32 cellular contexts compared by ENCODE assay signal in genomic region chr13:94544922-94545321, GRCh38. TPM values are rescaled to one million over a fixed set of nuclear protein-coding genes. Genes with fewer than 3 reads are reported as not detected.
DNase-seq lines count a peak whose midpoint lies in the region; ATAC-seq and TF ChIP-seq lines count a peak whose summit lies in the region.
"Had no signal": no experiment of that assay in that cellular context is flagged by ENCODE, and none has a peak within 500 bp of the region (broad histone marks: within the 10 kb centered on the region; RNA-seq: fewer than 3 reads in every experiment).

No MANE protein-coding gene starts in this region.

- H3K4me1 Mint-ChIP-seq in endodermal cell (peaks cover 5% of the 10 kb centered on the region), neural crest cell (peaks cover 25% of the 10 kb centered on the region)
- peaks cover 14 to 36% (median 17%) of the 10 kb centered on the region in 4 donors for H3K4me1 Mint-ChIP-seq in CD4-positive, alpha-beta memory T cell

- H3K9me2 ChIP-seq in neural cell (ENCODE audit: insufficient read depth, low read length), result no peaks in the 10 kb centered on the region

- H3K4me3 ChIP-seq in endodermal cell (ENCODE audit: low read length) (peak overlapping the region; percentile 8), neural cell (ENCODE audit: low read length) (no peak overlapping the region), prostate gland (no peak overlapping the region)
- H3K4me3 ChIP-seq in CD4-positive, alpha-beta memory T cell (ENCODE audit: low read length in 2 of 2), result no peak overlapping the region
- H3K4me3 ChIP-seq: A549; BLaER1; BLaER1 treated with 17β-estradiol and CSF1 and Interleukin-3, amounts not matched to agents 10 nM and 100 nM had no signal

- DNase-seq in endodermal cell (no peak), neural crest cell (ENCODE audit: low read depth, low spot score) (no peak), prostate gland (ENCODE audit: low spot score) (no peak)
- no peak for DNase-seq in CD4-positive, alpha-beta memory T cell
- DNase-seq: 8988T; ACHN; AML-193; BE2C; C1 segment of cervical spinal cord; Caco-2; Calu3; CD4-positive, alpha-beta T cell; CD4-positive, CD25-positive, alpha-beta regulatory T cell; CD8-positive, alpha-beta memory T cell; CD8-positive, alpha-beta T cell; COR-L47; DMS 273 treated with DMSO at 0.1 percent for 48 hours; DMS153; DMS53; DMS79; DMS79 treated with DMSO at 0.1 percent for 48 hours; DND-41; EL had no signal

- no peak overlapping the region for H3K27ac ChIP-seq in endodermal cell (ENCODE audit: low read depth, low read length)
- no peak overlapping the region for H3K27ac ChIP-seq in neural cell (ENCODE audit: low read length)
- no peak overlapping the region for H3K27ac ChIP-seq in prostate gland
- H3K27ac ChIP-seq in CD4-positive, alpha-beta memory T cell (ENCODE audit: low read depth, low read length), result no peak overlapping the region
- H3K27ac ChIP-seq: 22Rv1; A549; BLaER1; BLaER1 treated with 17β-estradiol and CSF1 and Interleukin-3, amounts not matched to agents 10 nM and 100 nM; C4-2B had no signal

- no peaks in the 10 kb centered on the region for H3K36me3 ChIP-seq in endodermal cell (ENCODE audit: control insufficient read depth, insufficient read depth, low read length)
- H3K36me3 ChIP-seq in neural cell (ENCODE audit: insufficient read depth, low read length), result no peaks in the 10 kb centered on the region
- no peaks in the 10 kb centered on the region for H3K36me3 ChIP-seq in prostate gland
- no peaks in the 10 kb centered on the region for H3K36me3 ChIP-seq in CD4-positive, alpha-beta memory T cell (ENCODE audit: insufficient read depth, low read length)
- H3K36me3 ChIP-seq: BE2C; BLaER1; BLaER1 treated with 17β-estradiol and CSF1 and Interleukin-3, amounts not matched to agents 10 nM and 100 nM had no signal

- no peaks in the 10 kb centered on the region for H3K36me3 Mint-ChIP-seq in endodermal cell (ENCODE audit: low read depth)
- H3K36me3 Mint-ChIP-seq in neural crest cell (ENCODE audit: low read depth), result peaks cover 4% of the 10 kb centered on the region
- H3K36me3 Mint-ChIP-seq in CD4-positive, alpha-beta memory T cell, result peaks cover 4 to 8% of the 10 kb centered on the region in 2 donors
- H3K36me3 Mint-ChIP-seq: CD14-positive monocyte had no signal

- H3K4me2 ChIP-seq in neural cell (ENCODE audit: low read length), result no peak overlapping the region
- H3K4me2 ChIP-seq: A549; BLaER1; BLaER1 treated with 17β-estradiol and CSF1 and Interleukin-3, amounts not matched to agents 10 nM and 100 nM had no signal

- intact Hi-C loops in prostate gland (cut with DNase I), result no loop called here
- intact Hi-C loops in CD4-positive, alpha-beta memory T cell (cut with micrococcal nuclease), result no loop called here

- WGBS in endodermal cell (ENCODE audit: insufficient coverage in 1 of 2, insufficient read length in 1 of 2), 2 experiments, result 60% methylated on average over 3 of the region's 4 CpGs; no CpG with 5 or more reads in 1 of the 2 experiments
- 81% methylated on average over 4 of the region's 4 CpGs for WGBS in prostate gland

- peak; percentile 74 for TF ChIP-seq EP300 in neural cell (conservative IDR thresholded peaks at IDR 0.05; ENCODE audit: poor library complexity, severe bottlenecking)

- H3K9me3 ChIP-seq in endodermal cell (ENCODE audit: control insufficient read depth, low read length) (peaks cover 18% of the 10 kb centered on the region), neural cell (ENCODE audit: low read length) (no peaks in the 10 kb centered on the region), prostate gland (no peaks in the 10 kb centered on the region)
- no peaks in the 10 kb centered on the region for H3K9me3 ChIP-seq in CD4-positive, alpha-beta memory T cell (ENCODE audit: control insufficient read depth in 1 of 2, low read length in 2 of 2)
- H3K9me3 ChIP-seq: A549, BE2C, BLaER1 had no signal

- ATAC-seq in SK-N-SH treated with all-trans-retinoic acid at 6 μM for 48 hours, result no peak
- ATAC-seq: A549; CD8-positive, alpha-beta T cell had no signal

- H2AFZ ChIP-seq in neural cell (ENCODE audit: low read depth, low read length), result no peak overlapping the region

- H3K27me3 ChIP-seq in endodermal cell (ENCODE audit: control insufficient read depth, insufficient read depth, low read length, poor library complexity, severe bottlenecking), result no peaks in the 10 kb centered on the region
- no peaks in the 10 kb centered on the region for H3K27me3 ChIP-seq in neural cell (ENCODE audit: insufficient read depth, low read depth, low read length)
- H3K27me3 ChIP-seq in prostate gland (replicated peaks; ENCODE audit: insufficient read depth), result no peaks in the 10 kb centered on the region
- no peaks in the 10 kb centered on the region for H3K27me3 ChIP-seq in CD4-positive, alpha-beta memory T cell (ENCODE audit: insufficient read depth, low read length)
- H3K27me3 ChIP-seq: BE2C; BLaER1; BLaER1 treated with 17β-estradiol and CSF1 and Interleukin-3, amounts not matched to agents 10 nM and 100 nM had no signal

- TF ChIP-seq POLR2A in prostate gland (IDR thresholded peaks at IDR 0.05), result no peak

- TF ChIP-seq CTCF in endodermal cell (conservative IDR thresholded peaks at IDR 0.05) (no peak), neural cell (IDR thresholded peaks at IDR 0.05; ENCODE audit: poor library complexity, severe bottlenecking) (no peak), neural crest cell (conservative IDR thresholded peaks at IDR 0.05) (no peak), prostate gland (IDR thresholded peaks at IDR 0.05) (no peak)

- no peak overlapping the region for H3K4me3 Mint-ChIP-seq in endodermal cell
- peak overlapping the region; percentile 87 for H3K4me3 Mint-ChIP-seq in neural crest cell
- H3K4me3 Mint-ChIP-seq in CD4-positive, alpha-beta memory T cell, result no peak overlapping the region
- H3K4me3 Mint-ChIP-seq: B cell; CD14-positive monocyte; CD4-positive, alpha-beta T cell; CD4-positive, CD25-positive, alpha-beta regulatory T cell; CD8-positive, alpha-beta memory T cell; CD8-positive, alpha-beta T cell had no signal

- no peaks in the 10 kb centered on the region for H3K79me2 ChIP-seq in neural cell (replicated peaks; ENCODE audit: insufficient read depth, low read length)

- no peaks in the 10 kb centered on the region for H4K20me1 ChIP-seq in neural cell (ENCODE audit: insufficient read depth)
- H4K20me1 ChIP-seq: BLaER1; BLaER1 treated with 17β-estradiol and CSF1 and Interleukin-3, amounts not matched to agents 10 nM and 100 nM had no signal

- no peak for TF ChIP-seq RAD21 in neural cell (conservative IDR thresholded peaks at IDR 0.05)

- H3K9me3 Mint-ChIP-seq in endodermal cell (peaks cover 4% of the 10 kb centered on the region), neural crest cell (no peaks in the 10 kb centered on the region)
- H3K9me3 Mint-ChIP-seq in CD4-positive, alpha-beta memory T cell, result peaks cover 0 to 7% (median under 1%) of the 10 kb centered on the region in 8 donors

- H3K4me1 ChIP-seq in endodermal cell (ENCODE audit: control insufficient read depth, insufficient read depth, low read length) (peaks cover 8% of the 10 kb centered on the region), prostate gland (replicated peaks) (no peaks in the 10 kb centered on the region)
- peaks cover 9% of the 10 kb centered on the region for H3K4me1 ChIP-seq in CD4-positive, alpha-beta memory T cell (ENCODE audit: insufficient read depth, low read length)
- H3K4me1 ChIP-seq: BE2C had no signal

- H3F3A ChIP-seq in neural cell (ENCODE audit: insufficient read depth, low read length, poor library complexity, severe bottlenecking), result no peaks in the 10 kb centered on the region

- POLR2A ChIA-PET in CD4-positive, alpha-beta memory T cell (lab: Charles Lee; ENCODE audit: partially characterized antibody), result no interaction called here

- H3K27ac Mint-ChIP-seq in endodermal cell (no peak overlapping the region), neural crest cell (ENCODE audit: unreplicated experiment) (no peak overlapping the region)
- H3K27ac Mint-ChIP-seq in CD4-positive, alpha-beta memory T cell, result no peak overlapping the region
- H3K27ac Mint-ChIP-seq: B cell; CD14-positive monocyte; CD4-positive, alpha-beta T cell; CD8-positive, alpha-beta T cell had no signal

- CTCF ChIA-PET in CD4-positive, alpha-beta memory T cell (lab: Charles Lee; ENCODE audit: partially characterized antibody), result no interaction called here

- no peak overlapping the region for H3K9ac ChIP-seq in endodermal cell (ENCODE audit: extremely low read depth, low read length, poor library complexity, severe bottlenecking)
- H3K9ac ChIP-seq in neural cell (ENCODE audit: low read length), result no peak overlapping the region
- H3K9ac ChIP-seq: BLaER1; BLaER1 treated with 17β-estradiol and CSF1 and Interleukin-3, amounts not matched to agents 10 nM and 100 nM had no signal

- H3K27me3 Mint-ChIP-seq in endodermal cell (ENCODE audit: insufficient read depth), result peaks cover 5% of the 10 kb centered on the region
- H3K27me3 Mint-ChIP-seq in neural crest cell (ENCODE audit: low read depth), result peaks cover 11% of the 10 kb centered on the region
- H3K27me3 Mint-ChIP-seq in CD4-positive, alpha-beta memory T cell, result peaks cover 2 to 5% of the 10 kb centered on the region in 2 donors

TF ChIP-seq in neural cell, 6 proteins besides CTCF, POLR2A, EP300 and RAD21:
- peak; percentile 57 for TF ChIP-seq POLR2AphosphoS5 (IDR thresholded peaks at IDR 0.05)
- no peak for TF ChIP-seq EZH2 (IDR thresholded peaks at IDR 0.05; ENCODE audit: borderline replicate concordance, insufficient read depth, low read length, poor library complexity, severe bottlenecking)

TF ChIP-seq in SK-N-SH treated with all-trans-retinoic acid at 6 μM for 48 hours, 23 proteins besides CTCF, POLR2A, EP300 and RAD21 (continues in another document):
- TF ChIP-seq ZFP3 (CRISPR knock-in tag; IDR thresholded peaks at IDR 0.05) (no peak), ZNF70 (CRISPR knock-in tag; IDR thresholded peaks at IDR 0.05) (no peak)

RNA-seq across cellular contexts. Expression of gene TGDS, which starts 51.0 kb away (rescaled TPM):
- total RNA-seq in endodermal cell, result 10 to 100 TPM; 11.3 to 14.1 TPM
- polyA plus RNA-seq in endodermal cell (2013, experiment 1 of 2), result 17.5 TPM
- polyA plus RNA-seq in endodermal cell (2013, experiment 2 of 2), result 18.5 TPM
- 10.2 and 10.3 TPM in 2 replicates for polyA plus RNA-seq in neural cell
- polyA minus RNA-seq in neural cell, result 8.6 and 9.3 TPM in 2 replicates
- 10.0 and 10.5 TPM in 2 replicates for total RNA-seq in neural crest cell
- 10 to 100 TPM in 1 of 2 donors, 1 to 10 TPM in 1; 9.0 to 11.3 TPM for total RNA-seq in prostate gland
- total RNA-seq in CD4-positive, alpha-beta memory T cell, result 10 to 100 TPM; 15.9 to 16.8 TPM
- 10 to 100 TPM; 15.9 to 16.7 TPM for polyA plus RNA-seq in CD4-positive, alpha-beta memory T cell

RNA-seq across cellular contexts. Expression of gene GPR180, which starts 56.7 kb away (rescaled TPM):
- total RNA-seq in endodermal cell, result 1 to 10 TPM; 6.6 to 6.9 TPM
- polyA plus RNA-seq in endodermal cell (2013, experiment 1 of 2), result 5.3 TPM
- polyA plus RNA-seq in endodermal cell (2013, experiment 2 of 2), result 5.4 TPM
- 5.5 and 5.7 TPM in 2 replicates for polyA plus RNA-seq in neural cell
- 10.2 and 11.8 TPM in 2 replicates for polyA minus RNA-seq in neural cell
- total RNA-seq in neural crest cell, result 6.6 TPM in 2 replicates
- total RNA-seq in prostate gland, result 1 to 10 TPM; 2.7 to 5.4 TPM
- total RNA-seq in CD4-positive, alpha-beta memory T cell, result 1 to 10 TPM; 4.8 to 5.3 TPM
- 1 to 10 TPM; 1.6 to 1.8 TPM for polyA plus RNA-seq in CD4-positive, alpha-beta memory T cell
